1 cellular context compared by ENCODE assay signal in genomic region chr4:41232406-41232805, GRCh38.
TF ChIP-seq lines count a peak whose summit lies in the region.

No MANE protein-coding gene starts in this region.

TF ChIP-seq in endothelial cell of umbilical vein, 7 proteins besides CTCF, POLR2A, EP300 and RAD21 (continued from another document):
- TF ChIP-seq FOS (IDR thresholded peaks at IDR 0.05; ENCODE audit: borderline replicate concordance, insufficient read depth, low read length): no peak
- TF ChIP-seq JUN (IDR thresholded peaks at IDR 0.05; ENCODE audit: borderline replicate concordance, insufficient read depth, insufficient read length, low read depth): no peak
- TF ChIP-seq GATA2 (IDR thresholded peaks at IDR 0.05; ENCODE audit: insufficient read depth, insufficient read length, low read depth, low read length): no peak
- no peak for TF ChIP-seq POLR2AphosphoS5 (IDR thresholded peaks at IDR 0.05; ENCODE audit: insufficient read depth, low read depth, low read length)
- TF ChIP-seq MAX (IDR thresholded peaks at IDR 0.05; ENCODE audit: insufficient read depth, insufficient read length): no peak
